Comparison of ENCODE assay signal across 30 cellular contexts in the genomic region with DNA sequence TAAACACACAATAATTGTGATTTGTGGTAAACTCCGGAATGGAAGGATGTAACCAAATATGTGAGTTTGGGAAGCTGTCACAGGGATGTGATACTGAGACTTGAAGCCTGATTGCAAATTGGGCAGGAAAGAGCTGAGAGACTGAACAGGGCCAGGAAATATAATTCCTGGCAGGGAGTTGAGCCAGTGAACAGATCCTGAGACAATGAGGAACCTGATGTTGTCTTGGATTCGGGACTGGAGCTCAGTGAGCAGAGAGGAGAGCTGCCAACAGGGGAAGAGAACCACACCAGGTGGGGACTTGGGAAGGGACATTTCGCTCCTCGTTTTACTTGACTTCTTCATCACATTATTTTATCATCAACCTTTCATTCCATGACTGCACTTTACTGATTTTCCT.
"Had no signal": no experiment of that assay in that cellular context is flagged by ENCODE, and none has a peak within 500 bp of the region (broad histone marks: within the 10 kb centered on the region; RNA-seq: fewer than 3 reads in every experiment).

No MANE protein-coding gene starts in this region.

- H3K36me3 Mint-ChIP-seq: activated CD4-positive, alpha-beta memory T cell treated with anti-CD3 and anti-CD28 coated beads for 36 hours; activated CD8-positive, alpha-beta memory T cell treated with anti-CD3 and anti-CD28 coated beads, Interleukin-2, amount 10 ng/mL, durations not matched to agents 7 days and 5 days; activated naive CD4-positive, alpha-beta T cell treated with anti-CD3 and anti-CD28 coated beads, Interleukin-2, amount 50 U/mL, for 24 hours; activated naive CD8-positive, alpha-beta T cell treated with anti-CD3 and anti-CD28 coated beads for 36 hours had no signal

- H3K4me3 ChIP-seq: adrenal gland, body of pancreas, coronary artery, dorsolateral prefrontal cortex, heart left ventricle had no signal

- H3K27me3 Mint-ChIP-seq: activated CD4-positive, alpha-beta memory T cell treated with anti-CD3 and anti-CD28 coated beads for 36 hours; activated CD4-positive, alpha-beta T cell treated with anti-CD3 and anti-CD28 coated beads for 36 hours; activated CD4-positive, alpha-beta T cell treated with anti-CD3 and anti-CD28 coated beads, Interleukin-2, amount 10 ng/mL, durations not matched to agents 24 days and 14 days; activated CD8-positive, alpha-beta memory T cell treated with anti-CD3 and anti-CD28 coated beads, Interleukin-2, amount 10 ng/mL, durations not matched to agents 7 days and 5 days; activated naive CD4-positive, alpha-beta T cell treated with anti-CD3 and anti-CD28 coated beads, Interleukin-2, amount 50 U/mL, for 24 hours; activated naive CD8-positive, alpha-beta T cell treated with anti-CD3 and anti-CD28 coated beads for 36 hours; activated naive CD8-positive, alpha-beta T cell treated with anti-CD3 and anti-CD28 coated beads, Interleukin-2, amount 50 U/mL, for 24 hours; dendritic cell treated with granulocyte-macrophage colony-stimulating factor and Interleukin-4, amounts not matched to agents 40 ng/mL and 50 ng/mL, for 4 days had no signal

- H3K27me3 ChIP-seq: adrenal gland, body of pancreas, heart left ventricle had no signal

- H3K36me3 ChIP-seq: adrenal gland, heart left ventricle had no signal

- H3K9me3 Mint-ChIP-seq: activated CD4-positive, alpha-beta memory T cell treated with anti-CD3 and anti-CD28 coated beads for 36 hours; activated CD4-positive, alpha-beta T cell treated with anti-CD3 and anti-CD28 coated beads, Interleukin-2, amount 10 ng/mL, durations not matched to agents 24 days and 14 days; activated naive CD4-positive, alpha-beta T cell treated with anti-CD3 and anti-CD28 coated beads for 36 hours; activated naive CD4-positive, alpha-beta T cell treated with anti-CD3 and anti-CD28 coated beads, Interleukin-2, amount 50 U/mL, for 24 hours; activated naive CD8-positive, alpha-beta T cell treated with anti-CD3 and anti-CD28 coated beads for 36 hours; activated naive CD8-positive, alpha-beta T cell treated with anti-CD3 and anti-CD28 coated beads, Interleukin-2, amount 50 U/mL, for 24 hours; activated T-helper 1 cell treated with anti-CD3 and anti-CD28 coated beads, Interleukin-12 subunit alpha, Interleukin-12 subunit beta, Interleukin-2, Interleukin-4 antibody, amounts not matched to agents 30 ng/mL and 10 ng/mL and 1 ng/mL, durations not matched to agents 14 hours and 24 hours and 36 hours; activated T-helper 2 cell treated with anti-CD3 and anti-CD28 coated beads, Interferon-gamma antibody, Interleukin-2, Interleukin-4, amounts not matched to agents 10 μg/mL and 5 μg/mL and 100 μg/mL, durations not matched to agents 14 hours and 24 hours and 36 hours; dendritic cell treated with granulocyte-macrophage colony-stimulating factor and Interleukin-4, amounts not matched to agents 40 ng/mL and 50 ng/mL, for 4 days had no signal

- H3K4me1 ChIP-seq: adrenal gland, body of pancreas, heart left ventricle had no signal

- DNase-seq: activated CD4-positive, alpha-beta memory T cell treated with anti-CD3 and anti-CD28 coated beads for 36 hours; activated CD4-positive, alpha-beta T cell treated with anti-CD3 and anti-CD28 coated beads for 36 hours; activated CD4-positive, alpha-beta T cell treated with anti-CD3 and anti-CD28 coated beads, Interleukin-2, amount 10 ng/mL, durations not matched to agents 24 days and 14 days; activated CD4-positive, CD25-positive, alpha-beta regulatory T cell; activated CD4-positive, CD25-positive, alpha-beta regulatory T cell treated with anti-CD3 and anti-CD28 coated beads, Interleukin-2, amount 50 U/mL, for 72 hours; activated CD8-positive, alpha-beta memory T cell treated with anti-CD3 and anti-CD28 coated beads, Interleukin-2, amount 10 ng/mL, durations not matched to agents 7 days and 5 days; activated CD8-positive, alpha-beta memory T cell treated with anti-CD3 and anti-CD28 coated beads, Interleukin-2, amount 50 U/mL, for 4 hours; activated CD8-positive, alpha-beta T cell treated with anti-CD3 and anti-CD28 coated beads, Interleukin-2, amount 10 ng/mL, durations not matched to agents 7 days and 5 days; activated effector memory CD4-positive, alpha-beta T cell treated with anti-CD3 and anti-CD28 coated beads, Interleukin-2, amount 50 U/mL, for 16 hours; activated naive CD4-positive, alpha-beta T cell treated with anti-CD3 and anti-CD28 coated beads for 36 hours; activated naive CD8-positive, alpha-beta T cell treated with anti-CD3 and anti-CD28 coated beads for 36 hours; activated naive CD8-positive, alpha-beta T cell treated with anti-CD3 and anti-CD28 coated beads, Interleukin-2, amount 50 U/mL, for 24 hours; activated T-cell treated with anti-CD3 and anti-CD28 coated beads, Interleukin-2, amount 50 U/mL, for 1 hour; activated T-cell treated with anti-CD3 and anti-CD28 coated beads, Interleukin-2, amount 50 U/mL, for 48 hours; adrenal gland; amygdala; aorta; body of pancreas; effector memory CD4-positive, alpha-beta T cell; endodermal cell; foreskin fibroblast; heart left ventricle; T-helper 2 cell had no signal

- H3K27ac ChIP-seq: adrenal gland, body of pancreas, coronary artery, dorsolateral prefrontal cortex, heart left ventricle had no signal

- ATAC-seq: activated CD4-positive, alpha-beta T cell treated with anti-CD3 and anti-CD28 coated beads for 36 hours; activated CD8-positive, alpha-beta memory T cell treated with anti-CD3 and anti-CD28 coated beads, Interleukin-2, amount 10 ng/mL, durations not matched to agents 7 days and 5 days; activated CD8-positive, alpha-beta T cell treated with anti-CD3 and anti-CD28 coated beads, Interleukin-2, amount 10 ng/mL, durations not matched to agents 7 days and 5 days; activated naive CD8-positive, alpha-beta T cell treated with anti-CD3 and anti-CD28 coated beads, Interleukin-2, amount 50 U/mL, for 24 hours; body of pancreas; esophagus mucosa; heart left ventricle had no signal

- H3K4me3 Mint-ChIP-seq: activated CD4-positive, alpha-beta memory T cell treated with anti-CD3 and anti-CD28 coated beads for 36 hours; activated CD4-positive, alpha-beta T cell treated with anti-CD3 and anti-CD28 coated beads for 36 hours; activated CD4-positive, alpha-beta T cell treated with anti-CD3 and anti-CD28 coated beads, Interleukin-2, amount 10 ng/mL, durations not matched to agents 24 days and 14 days; activated CD8-positive, alpha-beta memory T cell treated with anti-CD3 and anti-CD28 coated beads, Interleukin-2, amount 10 ng/mL, durations not matched to agents 7 days and 5 days; activated CD8-positive, alpha-beta T cell treated with anti-CD3 and anti-CD28 coated beads, Interleukin-2, amount 10 ng/mL, durations not matched to agents 7 days and 5 days; activated naive CD4-positive, alpha-beta T cell treated with anti-CD3 and anti-CD28 coated beads for 36 hours; activated naive CD4-positive, alpha-beta T cell treated with anti-CD3 and anti-CD28 coated beads, Interleukin-2, amount 50 U/mL, for 24 hours; activated naive CD8-positive, alpha-beta T cell treated with anti-CD3 and anti-CD28 coated beads for 36 hours; activated naive CD8-positive, alpha-beta T cell treated with anti-CD3 and anti-CD28 coated beads, Interleukin-2, amount 50 U/mL, for 24 hours; activated T-helper 1 cell treated with anti-CD3 and anti-CD28 coated beads, Interleukin-12 subunit alpha, Interleukin-12 subunit beta, Interleukin-2, Interleukin-4 antibody, amounts not matched to agents 30 ng/mL and 10 ng/mL and 1 ng/mL, durations not matched to agents 14 hours and 24 hours and 36 hours; dendritic cell treated with granulocyte-macrophage colony-stimulating factor and Interleukin-4, amounts not matched to agents 40 ng/mL and 50 ng/mL, for 4 days; endodermal cell had no signal

- H3K27ac Mint-ChIP-seq: activated CD4-positive, alpha-beta memory T cell treated with anti-CD3 and anti-CD28 coated beads for 36 hours; activated CD4-positive, alpha-beta T cell treated with anti-CD3 and anti-CD28 coated beads for 36 hours; activated CD4-positive, alpha-beta T cell treated with anti-CD3 and anti-CD28 coated beads, Interleukin-2, amount 10 ng/mL, durations not matched to agents 24 days and 14 days; activated CD8-positive, alpha-beta memory T cell treated with anti-CD3 and anti-CD28 coated beads, Interleukin-2, amount 10 ng/mL, durations not matched to agents 7 days and 5 days; activated CD8-positive, alpha-beta T cell treated with anti-CD3 and anti-CD28 coated beads, Interleukin-2, amount 10 ng/mL, durations not matched to agents 7 days and 5 days; activated naive CD4-positive, alpha-beta T cell treated with anti-CD3 and anti-CD28 coated beads for 36 hours; activated naive CD4-positive, alpha-beta T cell treated with anti-CD3 and anti-CD28 coated beads, Interleukin-2, amount 50 U/mL, for 24 hours; activated naive CD8-positive, alpha-beta T cell treated with anti-CD3 and anti-CD28 coated beads for 36 hours; activated naive CD8-positive, alpha-beta T cell treated with anti-CD3 and anti-CD28 coated beads, Interleukin-2, amount 50 U/mL, for 24 hours; activated T-helper 1 cell treated with anti-CD3 and anti-CD28 coated beads, Interleukin-12 subunit alpha, Interleukin-12 subunit beta, Interleukin-2, Interleukin-4 antibody, amounts not matched to agents 30 ng/mL and 10 ng/mL and 1 ng/mL, durations not matched to agents 14 hours and 24 hours and 36 hours; activated T-helper 2 cell treated with anti-CD3 and anti-CD28 coated beads, Interferon-gamma antibody, Interleukin-2, Interleukin-4, amounts not matched to agents 10 μg/mL and 5 μg/mL and 100 μg/mL, durations not matched to agents 14 hours and 24 hours and 36 hours; dendritic cell treated with granulocyte-macrophage colony-stimulating factor and Interleukin-4, amounts not matched to agents 40 ng/mL and 50 ng/mL, for 4 days; endodermal cell had no signal

- H3K4me1 Mint-ChIP-seq: activated CD4-positive, alpha-beta T cell treated with anti-CD3 and anti-CD28 coated beads for 36 hours; activated CD4-positive, alpha-beta T cell treated with anti-CD3 and anti-CD28 coated beads, Interleukin-2, amount 10 ng/mL, durations not matched to agents 24 days and 14 days; activated CD8-positive, alpha-beta memory T cell treated with anti-CD3 and anti-CD28 coated beads, Interleukin-2, amount 10 ng/mL, durations not matched to agents 7 days and 5 days; activated naive CD4-positive, alpha-beta T cell treated with anti-CD3 and anti-CD28 coated beads, Interleukin-2, amount 50 U/mL, for 24 hours; activated naive CD8-positive, alpha-beta T cell treated with anti-CD3 and anti-CD28 coated beads for 36 hours; activated naive CD8-positive, alpha-beta T cell treated with anti-CD3 and anti-CD28 coated beads, Interleukin-2, amount 50 U/mL, for 24 hours had no signal
